In the genomic region with DNA sequence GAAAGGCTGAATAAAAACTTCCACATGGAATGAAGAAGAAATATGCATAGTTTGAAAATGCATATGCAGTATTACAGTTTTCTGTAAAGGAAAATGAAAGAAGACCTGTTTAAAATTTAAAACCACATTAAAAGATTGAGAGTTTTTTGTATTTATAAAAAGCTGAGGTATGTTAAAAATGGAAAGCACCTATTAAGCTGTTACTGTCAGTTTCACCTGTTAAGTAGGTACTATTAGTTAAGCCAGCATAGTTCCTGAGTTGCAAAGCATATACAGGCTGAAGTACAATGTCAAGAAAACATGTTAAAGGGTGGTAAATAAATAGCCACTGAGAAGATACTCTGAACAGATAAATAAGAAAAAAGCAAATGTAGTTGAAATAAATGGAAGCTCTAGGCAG, we compare ENCODE assay signal across 14 cellular contexts.
A peak's percentile ranks its signal among the peaks of the same experiment; 100 is the strongest.
DNase-seq lines count a peak whose midpoint lies in the region; ATAC-seq and TF ChIP-seq lines count a peak whose summit lies in the region.
"Had no signal": no experiment of that assay in that cellular context is flagged by ENCODE, and none has a peak within 500 bp of the region (broad histone marks: within the 10 kb centered on the region; RNA-seq: fewer than 3 reads in every experiment).

No MANE protein-coding gene starts in this region.

- no peak overlapping the region for H4K91ac ChIP-seq in IMR-90 (ENCODE audit: insufficient read depth, low read depth, low read length)

- peaks cover 75% of the 10 kb centered on the region for H3K79me2 ChIP-seq in smooth muscle cell (ENCODE audit: low read depth)
- H3K79me2 ChIP-seq in neural progenitor cell (ENCODE audit: low read depth), result no peaks in the 10 kb centered on the region

- H3K4me1 ChIP-seq in IMR-90 (ENCODE audit: control insufficient read depth, insufficient read depth, low read length), result peaks cover 11% of the 10 kb centered on the region
- peaks cover 4% of the 10 kb centered on the region for H3K4me1 ChIP-seq in smooth muscle cell (ENCODE audit: low read depth)
- no peaks in the 10 kb centered on the region for H3K4me1 ChIP-seq in neural progenitor cell

- H2AK5ac ChIP-seq in IMR-90 (ENCODE audit: low read depth, low read length), result no peak overlapping the region

- no peak overlapping the region for H2AFZ ChIP-seq in IMR-90 (replicated peaks; ENCODE audit: low read length, poor library complexity)
- H2AFZ ChIP-seq in smooth muscle cell (ENCODE audit: low read depth), result no peak overlapping the region
- H2AFZ ChIP-seq in neural progenitor cell (replicated peaks), result no peak overlapping the region

- H3K18ac ChIP-seq in IMR-90 (ENCODE audit: low read depth, low read length), result no peak overlapping the region

- H3K27ac Mint-ChIP-seq in activated naive CD4-positive, alpha-beta T cell treated with anti-CD3 and anti-CD28 coated beads for 36 hours, result peak overlapping the region; percentile 46
- peak overlapping the region; percentile 94 for H3K27ac Mint-ChIP-seq in activated naive CD8-positive, alpha-beta T cell treated with anti-CD3 and anti-CD28 coated beads for 36 hours
- H3K27ac Mint-ChIP-seq in neural progenitor cell (no peak overlapping the region), progenitor cell of endocrine pancreas (no peak overlapping the region)

- intact Hi-C loops in activated naive CD4-positive, alpha-beta T cell treated with anti-CD3 and anti-CD28 coated beads for 36 hours (cut with micrococcal nuclease), result loop anchor here (1.0 to 10.0 kb wide), 2 partner anchors 8 to 557 kb away; no protein-coding TSS in a partner anchor
- intact Hi-C loops in IMR-90 (cut with micrococcal nuclease), result no loop called here

- H4K20me1 ChIP-seq in IMR-90 (ENCODE audit: insufficient read depth, low read length) (peaks cover 7% of the 10 kb centered on the region; the same call in 1 of the 2 replicates), smooth muscle cell (ENCODE audit: low read depth) (no peaks in the 10 kb centered on the region), neural progenitor cell (ENCODE audit: low read depth) (no peaks in the 10 kb centered on the region)

- H2BK15ac ChIP-seq in IMR-90 (ENCODE audit: low read depth, low read length), result no peak overlapping the region

- H3K4me3 ChIP-seq in IMR-90 (ENCODE audit: insufficient read depth, low read depth, low read length) (no peak overlapping the region), smooth muscle cell (no peak overlapping the region), neural progenitor cell (no peak overlapping the region)
- H3K4me3 ChIP-seq: psoas muscle had no signal

- H3K9me3 Mint-ChIP-seq in activated naive CD4-positive, alpha-beta T cell treated with anti-CD3 and anti-CD28 coated beads for 36 hours, result no peaks in the 10 kb centered on the region
- peaks cover 2% of the 10 kb centered on the region for H3K9me3 Mint-ChIP-seq in activated naive CD8-positive, alpha-beta T cell treated with anti-CD3 and anti-CD28 coated beads for 36 hours
- H3K9me3 Mint-ChIP-seq in neural progenitor cell, result no peaks in the 10 kb centered on the region
- H3K9me3 Mint-ChIP-seq in progenitor cell of endocrine pancreas (ENCODE audit: low read depth), result peaks cover 4% of the 10 kb centered on the region

- H3K79me1 ChIP-seq in IMR-90 (ENCODE audit: low read depth in 1 of 2, low read length in 2 of 2), result peaks cover 25 to 60% of the 10 kb centered on the region in 2 experiments

- no peak overlapping the region for H3K14ac ChIP-seq in IMR-90 (replicated peaks; ENCODE audit: low read depth, low read length)

- no peak overlapping the region for H4K5ac ChIP-seq in IMR-90 (ENCODE audit: low read depth, low read length)

- H3K9ac ChIP-seq in IMR-90 (ENCODE audit: low read depth, low read length) (no peak overlapping the region), smooth muscle cell (ENCODE audit: low read depth) (no peak overlapping the region), neural progenitor cell (no peak overlapping the region)

- 0 out of 2 replicates have a peak overlapping the region, but pooled peaks have one; percentile 14 for H2BK20ac ChIP-seq in IMR-90 (ENCODE audit: low read depth, low read length)

- peaks cover 2% of the 10 kb centered on the region; the same call in 1 of the 2 replicates for H3K9me1 ChIP-seq in IMR-90 (ENCODE audit: insufficient read depth, low read length)

- dilution Hi-C loops in IMR-90 (cut with HindIII; ENCODE audit: low sequenced_read_pairs, unreplicated experiment), result no loop called here

- H3K27ac ChIP-seq in IMR-90 (ENCODE audit: insufficient read depth, low read length) (no peak overlapping the region), smooth muscle cell (ENCODE audit: low read depth) (peak overlapping the region; percentile 92), neural progenitor cell (no peak overlapping the region)
- H3K27ac ChIP-seq: psoas muscle had no signal

- no peaks in the 10 kb centered on the region for H3K36me3 Mint-ChIP-seq in activated naive CD4-positive, alpha-beta T cell treated with anti-CD3 and anti-CD28 coated beads for 36 hours (ENCODE audit: low read depth)
- H3K36me3 Mint-ChIP-seq in activated naive CD8-positive, alpha-beta T cell treated with anti-CD3 and anti-CD28 coated beads for 36 hours, result peaks cover 29% of the 10 kb centered on the region
- no peaks in the 10 kb centered on the region for H3K36me3 Mint-ChIP-seq in neural progenitor cell
- H3K36me3 Mint-ChIP-seq in progenitor cell of endocrine pancreas (ENCODE audit: insufficient read depth), result peaks cover 4% of the 10 kb centered on the region

- H3K23ac ChIP-seq in IMR-90 (ENCODE audit: low read depth, low read length), result no peak overlapping the region

- no peak overlapping the region for H2BK5ac ChIP-seq in IMR-90 (ENCODE audit: low read depth, low read length, poor library complexity, severe bottlenecking)

- no peak overlapping the region for H2AK9ac ChIP-seq in IMR-90 (replicated peaks; ENCODE audit: low read depth, low read length, poor library complexity)

- POLR2A ChIA-PET in IMR-90 (lab: Charles Lee; ENCODE audit: unreplicated experiment), result no interaction called here

- ATAC-seq in IMR-90 (ENCODE audit: low read depth), result no peak
- ATAC-seq: psoas muscle had no signal

- H3K27me3 ChIP-seq in IMR-90 (ENCODE audit: control insufficient read depth, insufficient read depth, low read length), result no peaks in the 10 kb centered on the region
- H3K27me3 ChIP-seq in smooth muscle cell (ENCODE audit: low read depth), result no peaks in the 10 kb centered on the region
- no peaks in the 10 kb centered on the region for H3K27me3 ChIP-seq in neural progenitor cell

- H3K4me2 ChIP-seq in IMR-90 (ENCODE audit: low read depth, low read length) (no peak overlapping the region), smooth muscle cell (no peak overlapping the region), neural progenitor cell (no peak overlapping the region)

- no TSS peak for BruUV-seq in IMR-90 (replicated peaks; lab: Mats Ljungman, UMichigan)

- H3K9me3 ChIP-seq in IMR-90 (ENCODE audit: control insufficient read depth, insufficient read depth, low read length) (no peaks in the 10 kb centered on the region), smooth muscle cell (replicated peaks; ENCODE audit: low read depth) (no peaks in the 10 kb centered on the region), neural progenitor cell (ENCODE audit: low read depth) (no peaks in the 10 kb centered on the region)
- H3K9me3 ChIP-seq: psoas muscle had no signal

- H4K8ac ChIP-seq in IMR-90 (ENCODE audit: low read depth in 2 of 2, low read length in 2 of 2), result no peak overlapping the region

- H3K36me3 ChIP-seq in IMR-90 (ENCODE audit: control insufficient read depth, insufficient read depth, low read length) (0 out of 2 replicates have a peak, but pooled peaks cover 3% of the 10 kb centered on the region), smooth muscle cell (ENCODE audit: low read depth) (no peaks in the 10 kb centered on the region), neural progenitor cell (no peaks in the 10 kb centered on the region)

- H3K4ac ChIP-seq in IMR-90 (ENCODE audit: low read depth, low read length), result no peak overlapping the region

- H3K27me3 Mint-ChIP-seq in activated naive CD4-positive, alpha-beta T cell treated with anti-CD3 and anti-CD28 coated beads for 36 hours (ENCODE audit: low read depth), result no peaks in the 10 kb centered on the region
- no peaks in the 10 kb centered on the region for H3K27me3 Mint-ChIP-seq in activated naive CD8-positive, alpha-beta T cell treated with anti-CD3 and anti-CD28 coated beads for 36 hours
- H3K27me3 Mint-ChIP-seq in neural progenitor cell (ENCODE audit: insufficient read depth, low read depth) (peaks cover 2% of the 10 kb centered on the region), progenitor cell of endocrine pancreas (no peaks in the 10 kb centered on the region)

- no peak overlapping the region for H3K4me3 Mint-ChIP-seq in activated naive CD4-positive, alpha-beta T cell treated with anti-CD3 and anti-CD28 coated beads for 36 hours
- H3K4me3 Mint-ChIP-seq in activated naive CD8-positive, alpha-beta T cell treated with anti-CD3 and anti-CD28 coated beads for 36 hours, result peak overlapping the region; percentile 24
- H3K4me3 Mint-ChIP-seq in neural progenitor cell (no peak overlapping the region), progenitor cell of endocrine pancreas (ENCODE audit: low read depth) (no peak overlapping the region)

- no peak for DNase-seq in activated naive CD4-positive, alpha-beta T cell treated with anti-CD3 and anti-CD28 coated beads for 36 hours
- DNase-seq in activated naive CD4-positive, alpha-beta T cell treated with Interleukin-2 at 50 U/mL for 16 hours, result no peak
- no peak for DNase-seq in IMR-90
- DNase-seq in activated naive CD8-positive, alpha-beta T cell treated with anti-CD3 and anti-CD28 coated beads for 36 hours, result no peak
- DNase-seq in smooth muscle cell (lab: John Stamatoyannopoulos, UW; ENCODE audit: unreplicated experiment), result no peak
- DNase-seq in neural progenitor cell (ENCODE audit: low spot score), result no peak
- DNase-seq in stimulated activated CD4-positive, alpha-beta T cell treated with anti-CD3 and anti-CD28 coated beads, Interleukin-4, amount 100 ng/mL, for 4 hours, result no peak
- DNase-seq in progenitor cell of endocrine pancreas (ENCODE audit: low spot score, unreplicated experiment), result no peak
- DNase-seq: activated CD4-positive, alpha-beta T cell treated with anti-CD3 and anti-CD28 coated beads, Interleukin-2, amount 50 U/mL, for 4 hours; Karpas-422; psoas muscle; Right ventricle myocardium superior; stimulated activated CD4-positive, alpha-beta T cell treated with anti-CD3 and anti-CD28 coated beads, Interleukin-12 subunit alpha, Interleukin-12 subunit beta, amount 100 ng/mL, for 4 hours; T-helper 9 cell had no signal

- H2BK120ac ChIP-seq in IMR-90 (ENCODE audit: low read depth, low read length), result no peak overlapping the region

- no peak for TF ChIP-seq POLR2A in IMR-90 (IDR thresholded peaks at IDR 0.05; ENCODE audit: low read depth, low read length)

- no peak overlapping the region for H3K56ac ChIP-seq in IMR-90 (ENCODE audit: extremely low read depth, insufficient read depth, low read length)

- in situ Hi-C loops in IMR-90 (cut with MboI; ENCODE audit: low sequenced_read_pairs), result no loop called here

- CTCF ChIA-PET in activated naive CD4-positive, alpha-beta T cell treated with anti-CD3 and anti-CD28 coated beads for 36 hours (lab: Charles Lee), result interaction anchor here (1.0 to 3.0 kb wide), 4 partner anchors 8 to 68 kb away, joined by 3 to 13 read pairs (median 4); no protein-coding TSS in a partner anchor
- CTCF ChIA-PET in IMR-90 (lab: Yijun Ruan, JAX), result no interaction called here

- peaks cover 24% of the 10 kb centered on the region for H3F3A ChIP-seq in smooth muscle cell (ENCODE audit: low read depth)
- H3F3A ChIP-seq in neural progenitor cell (ENCODE audit: low read depth), result no peaks in the 10 kb centered on the region

- H3K4me1 Mint-ChIP-seq in activated naive CD4-positive, alpha-beta T cell treated with anti-CD3 and anti-CD28 coated beads for 36 hours (ENCODE audit: low read depth), result peaks cover 72% of the 10 kb centered on the region
- peaks cover 74% of the 10 kb centered on the region for H3K4me1 Mint-ChIP-seq in activated naive CD8-positive, alpha-beta T cell treated with anti-CD3 and anti-CD28 coated beads for 36 hours
- H3K4me1 Mint-ChIP-seq in neural progenitor cell (peaks cover 3% of the 10 kb centered on the region), progenitor cell of endocrine pancreas (ENCODE audit: low read depth) (no peaks in the 10 kb centered on the region)

- TF ChIP-seq CTCF in IMR-90 (conservative IDR thresholded peaks at IDR 0.05; ENCODE audit: low read depth, low read length), result no peak
- no peak for TF ChIP-seq CTCF in smooth muscle cell (IDR thresholded peaks at IDR 0.05; ENCODE audit: borderline replicate concordance, insufficient read depth, poor library complexity, severe bottlenecking)
- TF ChIP-seq CTCF in neural progenitor cell (IDR thresholded peaks at IDR 0.05), result no peak
- TF ChIP-seq CTCF in progenitor cell of endocrine pancreas (IDR thresholded peaks at IDR 0.05; ENCODE audit: unreplicated experiment), result no peak

- TF ChIP-seq RAD21 in IMR-90 (IDR thresholded peaks at IDR 0.05; ENCODE audit: low read length), result no peak

Comparison
In these comparisons a context has a peak if more than half of its experiments do, and no peak if none do; other contexts are left out.
1. H3K27ac Mint-ChIP-seq: peak in activated naive CD4-positive, alpha-beta T cell treated with anti-CD3 and anti-CD28 coated beads for 36 hours (single experiment) and activated naive CD8-positive, alpha-beta T cell treated with anti-CD3 and anti-CD28 coated beads for 36 hours (single experiment); none in neural progenitor cell (single experiment) and progenitor cell of endocrine pancreas (single experiment).